Comparison of ENCODE assay signal across 16 cellular contexts in the genomic region with DNA sequence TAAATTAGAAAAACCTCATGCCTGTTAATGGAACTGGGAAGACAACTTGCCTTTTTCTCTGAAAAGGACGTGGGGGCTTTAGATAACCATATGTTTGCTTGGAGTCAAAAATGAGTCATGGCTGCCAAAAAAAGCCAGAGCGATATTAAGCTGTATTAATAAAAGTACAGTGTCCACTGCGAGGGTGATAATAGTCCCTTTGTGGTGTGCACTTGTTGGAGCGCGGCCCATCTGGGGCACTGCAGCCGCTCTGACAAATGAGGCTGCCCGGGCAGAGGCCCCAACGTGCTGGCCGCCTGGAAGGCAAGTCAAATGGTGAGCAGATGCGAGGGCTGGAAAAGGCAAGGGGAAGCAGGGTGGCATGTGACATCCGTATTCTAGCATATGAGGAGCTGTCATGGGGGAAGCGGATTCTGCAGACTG.
DNase-seq lines count a peak whose midpoint lies in the region; ATAC-seq, FAIRE-seq and TF ChIP-seq lines count a peak whose summit lies in the region.
"Had no signal": no experiment of that assay in that cellular context is flagged by ENCODE, and none has a peak within 500 bp of the region (broad histone marks: within the 10 kb centered on the region; RNA-seq: fewer than 3 reads in every experiment).

No MANE protein-coding gene starts in this region.

- intact Hi-C loops in adrenal gland (cut with DNase I): no loop called here
- intact Hi-C loops in posterior cingulate gyrus (cut with DNase I): no loop called here

- no peak overlapping the region for H3K4me3 ChIP-seq in adrenal gland
- H3K4me3 ChIP-seq: gastrocnemius medialis had no signal

- no peak for ATAC-seq in activated CD8-positive, alpha-beta memory T cell treated with anti-CD3 and anti-CD28 coated beads, Interleukin-2, amount 10 ng/mL, durations not matched to agents 7 days and 5 days
- ATAC-seq: gastrocnemius medialis, HepG2 had no signal

- no peaks in the 10 kb centered on the region for H3K9me3 ChIP-seq in adrenal gland (replicated peaks in 1 of 3)
- H3K9me3 ChIP-seq: gastrocnemius medialis had no signal

- peaks cover 7% of the 10 kb centered on the region for H3K27me3 Mint-ChIP-seq in activated CD8-positive, alpha-beta memory T cell treated with anti-CD3 and anti-CD28 coated beads, Interleukin-2, amount 10 ng/mL, durations not matched to agents 7 days and 5 days

- TF ChIP-seq CTCF in adrenal gland (IDR thresholded peaks at IDR 0.05): no peak

- no peaks in the 10 kb centered on the region for H3K4me1 ChIP-seq in adrenal gland (replicated peaks in 1 of 2)
- H3K4me1 ChIP-seq: gastrocnemius medialis, parathyroid adenoma had no signal

- H3K27me3 ChIP-seq in adrenal gland: no peaks in the 10 kb centered on the region

- H3K4me3 Mint-ChIP-seq in activated CD8-positive, alpha-beta memory T cell treated with anti-CD3 and anti-CD28 coated beads, Interleukin-2, amount 10 ng/mL, durations not matched to agents 7 days and 5 days: no peak overlapping the region
- H3K4me3 Mint-ChIP-seq: activated naive CD4-positive, alpha-beta T cell treated with anti-CD3 and anti-CD28 coated beads for 36 hours; B cell; H9 had no signal

- TF ChIP-seq POLR2A in adrenal gland (IDR thresholded peaks at IDR 0.05): no peak

- no peaks in the 10 kb centered on the region for H3K36me3 ChIP-seq in adrenal gland (replicated peaks in 1 of 2)
- H3K36me3 ChIP-seq: gastrocnemius medialis had no signal

- 69 to 77% (median 71%) methylated on average over 12 of the region's 12 CpGs for WGBS in adrenal gland, 4 donors

- no peak for FAIRE-seq in frontal cortex (lab: Jason Lieb, UNC)
- FAIRE-seq: GM18507, HepG2, RCC 7860 had no signal

- DNase-seq in Kasumi-1 (lab: John Stamatoyannopoulos, UW) (peak; percentile 65 to 67), adrenal gland (peak in 4 of 7 donors; percentile 19 to 58 (median 38)), frontal cortex (ENCODE audit: low spot score in 2 of 2) (peak; percentile 44 to 53), posterior cingulate gyrus (peak; percentile 70 to 97 (median 80)), activated gamma-delta T cell treated with Interleukin-2 at 50 U/mL for 16 hours (no peak), DMS153 (lab: John Stamatoyannopoulos, UW) (no peak)
- DNase-seq in activated CD8-positive, alpha-beta memory T cell treated with anti-CD3 and anti-CD28 coated beads, Interleukin-2, amount 10 ng/mL, durations not matched to agents 7 days and 5 days: no peak
- DNase-seq: activated naive CD4-positive, alpha-beta T cell treated with anti-CD3 and anti-CD28 coated beads for 36 hours; H9; T-helper 2 cell had no signal

- H3K9me3 Mint-ChIP-seq in activated CD8-positive, alpha-beta memory T cell treated with anti-CD3 and anti-CD28 coated beads, Interleukin-2, amount 10 ng/mL, durations not matched to agents 7 days and 5 days (ENCODE audit: low read depth): no peaks in the 10 kb centered on the region
- H3K9me3 Mint-ChIP-seq: H9 had no signal

- CTCF ChIA-PET in activated CD8-positive, alpha-beta memory T cell treated with anti-CD3 and anti-CD28 coated beads, Interleukin-2, amount 10 ng/mL, durations not matched to agents 7 days and 5 days (lab: Charles Lee): no interaction called here

- H3K27ac Mint-ChIP-seq in activated CD8-positive, alpha-beta memory T cell treated with anti-CD3 and anti-CD28 coated beads, Interleukin-2, amount 10 ng/mL, durations not matched to agents 7 days and 5 days: no peak overlapping the region
- H3K27ac Mint-ChIP-seq: activated naive CD4-positive, alpha-beta T cell treated with anti-CD3 and anti-CD28 coated beads for 36 hours; B cell; H9 had no signal

- no peak overlapping the region for H3K27ac ChIP-seq in adrenal gland
- H3K27ac ChIP-seq: gastrocnemius medialis, parathyroid adenoma had no signal

- H3K4me1 Mint-ChIP-seq in activated CD8-positive, alpha-beta memory T cell treated with anti-CD3 and anti-CD28 coated beads, Interleukin-2, amount 10 ng/mL, durations not matched to agents 7 days and 5 days: no peaks in the 10 kb centered on the region

- no peaks in the 10 kb centered on the region for H3K36me3 Mint-ChIP-seq in activated CD8-positive, alpha-beta memory T cell treated with anti-CD3 and anti-CD28 coated beads, Interleukin-2, amount 10 ng/mL, durations not matched to agents 7 days and 5 days

Comparison
In these comparisons a context has a peak if more than half of its experiments do, and no peak if none do; other contexts are left out.
1. DNase-seq: peak in Kasumi-1 (2 of 2), adrenal gland (4 of 7), frontal cortex (2 of 2) and posterior cingulate gyrus (10 of 10); none in activated gamma-delta T cell treated with Interleukin-2 at 50 U/mL for 16 hours (single experiment), DMS153 (single experiment) and activated CD8-positive, alpha-beta memory T cell treated with anti-CD3 and anti-CD28 coated beads, Interleukin-2, amount 10 ng/mL, durations not matched to agents 7 days and 5 days (single experiment).